Comparison of ENCODE assay signal across 11 cellular contexts in the genomic region with DNA sequence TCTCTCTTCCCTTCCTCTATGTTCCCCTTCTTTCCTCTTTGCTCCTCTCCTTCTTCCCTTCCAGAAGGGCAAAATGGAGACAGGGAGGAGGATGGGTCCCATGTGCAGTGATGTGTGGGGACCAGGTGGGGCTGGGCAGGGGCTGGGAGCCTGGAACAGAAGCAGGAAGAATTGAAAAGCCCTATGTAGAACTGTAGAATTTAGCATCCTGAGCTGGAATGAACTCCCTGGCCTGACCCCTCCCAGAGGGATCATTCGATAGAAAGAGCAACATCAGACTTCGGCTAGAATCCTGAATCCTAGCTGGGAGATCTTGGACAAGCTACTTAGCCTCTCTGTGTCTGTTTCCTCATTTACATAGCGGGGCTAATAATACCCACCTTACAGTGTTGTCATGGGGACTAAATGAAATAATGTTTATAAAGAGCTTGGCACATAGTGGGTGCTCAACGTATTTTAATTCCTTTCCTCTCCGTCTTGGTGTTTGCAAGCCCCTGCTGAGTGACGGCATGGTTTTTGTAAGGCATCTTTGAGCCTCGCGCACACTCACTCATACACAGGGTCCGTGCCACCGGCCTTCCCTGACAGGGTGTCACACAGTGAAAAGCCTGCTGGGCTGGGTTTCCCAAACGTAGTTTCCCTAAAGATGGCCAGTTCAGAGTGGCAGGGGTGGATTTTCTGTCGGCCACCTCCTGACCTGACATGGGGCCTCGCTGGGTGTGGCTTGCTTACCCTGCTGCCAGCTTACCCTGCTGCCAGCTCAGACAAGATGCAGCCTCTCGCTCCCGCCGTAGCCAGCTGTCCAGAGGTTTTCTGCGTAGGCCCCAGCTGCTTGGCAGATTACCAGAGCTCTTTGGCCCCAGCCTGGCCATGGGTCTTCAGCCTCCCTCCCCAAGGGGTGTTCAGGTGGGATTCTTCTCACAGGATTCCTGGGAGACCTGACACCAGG. TPM values are rescaled to one million over a fixed set of nuclear protein-coding genes. Genes with fewer than 3 reads are reported as not detected.
A peak's percentile ranks its signal among the peaks of the same experiment; 100 is the strongest.
DNase-seq lines count a peak whose midpoint lies in the region; ATAC-seq and TF ChIP-seq lines count a peak whose summit lies in the region.
"Had no signal": no experiment of that assay in that cellular context is flagged by ENCODE, and none has a peak within 500 bp of the region (broad histone marks: within the 10 kb centered on the region; RNA-seq: fewer than 3 reads in every experiment).

No MANE protein-coding gene starts in this region.

- H3K9me2 ChIP-seq in SK-N-SH: no peaks in the 10 kb centered on the region

- 0 out of 2 replicates have a peak overlapping the region, but pooled peaks have one; percentile 37 for H3K4me2 ChIP-seq in SK-N-SH

- H3K27me3 ChIP-seq in SK-N-SH (ENCODE audit: insufficient read depth): no peaks in the 10 kb centered on the region
- H3K27me3 ChIP-seq in uterus: no peaks in the 10 kb centered on the region
- H3K27me3 ChIP-seq in breast epithelium: peaks cover 5 to 26% of the 10 kb centered on the region in 2 donors
- H3K27me3 ChIP-seq in prostate gland (replicated peaks; ENCODE audit: insufficient read depth): no peaks in the 10 kb centered on the region

- POLR2A ChIA-PET in SK-N-SH (lab: Yijun Ruan, JAX): no interaction called here

- H3K79me2 ChIP-seq in SK-N-SH (ENCODE audit: insufficient read depth): peaks cover 12% of the 10 kb centered on the region

- 87% methylated on average over 11 of the region's 17 CpGs for WGBS in SK-N-SH (ENCODE audit: low lambda C conversion rate)
- 63% methylated on average over 17 of the region's 17 CpGs for WGBS in prostate gland

- H3K9me3 Mint-ChIP-seq in brain (no peaks in the 10 kb centered on the region), mesothelial cell of epicardium (no peaks in the 10 kb centered on the region)

- H3K4me3 ChIP-seq in SK-N-SH (ENCODE audit: low read depth in 2 of 2, low read length in 1 of 2) (no peak overlapping the region), uterus (no peak overlapping the region), breast epithelium (no peak overlapping the region), prostate gland (no peak overlapping the region)

- H3K27ac Mint-ChIP-seq in brain (peak overlapping the region; percentile 84 to 93 (median 89)), mesothelial cell of epicardium (peak overlapping the region; percentile 85)

- H3K9me3 ChIP-seq in SK-N-SH: no peaks in the 10 kb centered on the region
- no peaks in the 10 kb centered on the region for H3K9me3 ChIP-seq in uterus
- no peaks in the 10 kb centered on the region for H3K9me3 ChIP-seq in breast epithelium
- H3K9me3 ChIP-seq in prostate gland: no peaks in the 10 kb centered on the region

- H2AFZ ChIP-seq in SK-N-SH (ENCODE audit: low read depth): no peak overlapping the region
- H2AFZ ChIP-seq: parathyroid adenoma had no signal

- intact Hi-C loops in uterus (cut with DNase I; ENCODE audit: low total_unique reads) (no loop called here), breast epithelium (cut with DNase I; ENCODE audit: low total_unique reads) (loop anchor here (10.0 kb wide), 1 partner anchor 63 kb away; no protein-coding TSS in a partner anchor), prostate gland (cut with DNase I) (loop anchor here (5.0 kb wide), 1 partner anchor 60 kb away; no protein-coding TSS in a partner anchor)

- H3K9ac ChIP-seq in SK-N-SH: no peak overlapping the region
- H3K9ac ChIP-seq: parathyroid adenoma had no signal

- H3K36me3 Mint-ChIP-seq in brain: no peaks in the 10 kb centered on the region
- no peaks in the 10 kb centered on the region for H3K36me3 Mint-ChIP-seq in mesothelial cell of epicardium

- peaks cover 4% of the 10 kb centered on the region for H3F3A ChIP-seq in SK-N-SH (replicated peaks; ENCODE audit: insufficient read depth)

- TF ChIP-seq POLR2A in uterus (IDR thresholded peaks at IDR 0.05) (no peak), breast epithelium (IDR thresholded peaks at IDR 0.05) (no peak), prostate gland (IDR thresholded peaks at IDR 0.05) (no peak)

- H3K4me1 ChIP-seq in SK-N-SH (ENCODE audit: control insufficient read depth in 1 of 2, insufficient read depth in 2 of 2, low read depth in 1 of 2, low read length in 1 of 2) (peaks cover 22 to 51% of the 10 kb centered on the region in 2 experiments; a peak in 2 of 4 replicates), uterus (peaks cover under 1 to 26% of the 10 kb centered on the region in 2 donors), breast epithelium (no peaks in the 10 kb centered on the region), prostate gland (replicated peaks) (no peaks in the 10 kb centered on the region)

- TF ChIP-seq CTCF in SK-N-SH (IDR thresholded peaks at IDR 0.05): no peak
- TF ChIP-seq CTCF in brain (conservative IDR thresholded peaks at IDR 0.05): no peak
- TF ChIP-seq CTCF in mesothelial cell of epicardium (IDR thresholded peaks at IDR 0.05; ENCODE audit: unreplicated experiment): no peak
- no peak for TF ChIP-seq CTCF in uterus (IDR thresholded peaks at IDR 0.05)
- TF ChIP-seq CTCF in breast epithelium (IDR thresholded peaks at IDR 0.05): no peak
- no peak for TF ChIP-seq CTCF in prostate gland (IDR thresholded peaks at IDR 0.05)

- no peak for TF ChIP-seq EP300 in SK-N-SH (IDR thresholded peaks at IDR 0.05; ENCODE audit: borderline replicate concordance in 1 of 2, low read depth in 1 of 2, low read length in 1 of 2)

- H3K4me3 Mint-ChIP-seq in brain (peak overlapping the region; percentile 69 to 91 (median 90)), mesothelial cell of epicardium (peak overlapping the region; percentile 37)

- H3K27ac ChIP-seq in SK-N-SH (ENCODE audit: low read depth in 2 of 2, low read length in 1 of 2) (no peak overlapping the region), uterus (peak overlapping the region; percentile 55 to 75), breast epithelium (no peak overlapping the region), prostate gland (peak overlapping the region in 1 of 2 donors; percentile 22)
- H3K27ac ChIP-seq: parathyroid adenoma had no signal

- TF ChIP-seq RAD21 in SK-N-SH (IDR thresholded peaks at IDR 0.05; ENCODE audit: low read length): no peak

- peaks cover 96% of the 10 kb centered on the region for H3K4me1 Mint-ChIP-seq in brain
- peaks cover 52% of the 10 kb centered on the region for H3K4me1 Mint-ChIP-seq in mesothelial cell of epicardium

- no peak for DNase-seq in SK-N-SH
- DNase-seq in mesothelial cell of epicardium (ENCODE audit: low spot score in 2 of 2, unreplicated experiment in 2 of 2): no peak
- no peak for DNase-seq in uterus
- no peak for DNase-seq in breast epithelium (ENCODE audit: low spot score in 2 of 2)
- DNase-seq in prostate gland (ENCODE audit: low spot score): no peak
- DNase-seq in iPS-NIHi7 (ENCODE audit: extremely low spot score): no peak
- DNase-seq: hippocampal formation, NCI-H446 had no signal

- CTCF ChIA-PET in SK-N-SH (lab: Yijun Ruan, JAX): interaction anchor here (0.7 to 16.7 kb wide), 14 partner anchors 9 to 267 kb away, joined by 3 to 423 read pairs (median 4); partner anchors contain the start of genes GPR179 and SOCS7

- no peaks in the 10 kb centered on the region for H4K20me1 ChIP-seq in SK-N-SH (ENCODE audit: insufficient read depth)

- H3K36me3 ChIP-seq in SK-N-SH (replicated peaks in 1 of 2; ENCODE audit: control insufficient read depth in 1 of 2, insufficient read depth in 2 of 2, low read length in 1 of 2) (no peaks in the 10 kb centered on the region), uterus (no peaks in the 10 kb centered on the region), breast epithelium (no peaks in the 10 kb centered on the region), prostate gland (no peaks in the 10 kb centered on the region)

- no peak for ATAC-seq in SK-N-SH treated with all-trans-retinoic acid at 6 μM for 48 hours

- H3K27me3 Mint-ChIP-seq in brain (peaks cover 18% of the 10 kb centered on the region), mesothelial cell of epicardium (ENCODE audit: low read depth) (peaks cover 31% of the 10 kb centered on the region)

TF ChIP-seq in SK-N-SH, 30 proteins besides CTCF, POLR2A, EP300 and RAD21 (continues in another document):
- TF ChIP-seq, protein P1, sequence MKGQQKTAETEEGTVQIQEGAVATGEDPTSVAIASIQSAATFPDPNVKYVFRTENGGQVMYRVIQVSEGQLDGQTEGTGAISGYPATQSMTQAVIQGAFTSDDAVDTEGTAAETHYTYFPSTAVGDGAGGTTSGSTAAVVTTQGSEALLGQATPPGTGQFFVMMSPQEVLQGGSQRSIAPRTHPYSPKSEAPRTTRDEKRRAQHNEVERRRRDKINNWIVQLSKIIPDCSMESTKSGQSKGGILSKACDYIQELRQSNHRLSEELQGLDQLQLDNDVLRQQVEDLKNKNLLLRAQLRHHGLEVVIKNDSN (IDR thresholded peaks at IDR 0.05; ENCODE audit: borderline replicate concordance, low read depth): no peak
- TF ChIP-seq FOXM1 (IDR thresholded peaks at IDR 0.05; ENCODE audit: low read depth) (no peak), RCOR1 (IDR thresholded peaks at IDR 0.05; ENCODE audit: low read length) (no peak), SMC3 (IDR thresholded peaks at IDR 0.05; ENCODE audit: low read depth, low read length) (no peak), YY1 (IDR thresholded peaks at IDR 0.05; ENCODE audit: low read depth) (no peak), RFX5 (IDR thresholded peaks at IDR 0.05; ENCODE audit: low read length) (no peak)

TF ChIP-seq in SK-N-SH treated with all-trans-retinoic acid at 6 μM for 48 hours, 23 proteins besides CTCF, POLR2A, EP300 and RAD21 (continues in another document):
- TF ChIP-seq ARNTL (CRISPR knock-in tag; IDR thresholded peaks at IDR 0.05; ENCODE audit: borderline replicate concordance, low read depth) (no peak), PPARA (CRISPR knock-in tag; IDR thresholded peaks at IDR 0.05; ENCODE audit: borderline replicate concordance) (no peak), ZC3H10 (CRISPR knock-in tag; IDR thresholded peaks at IDR 0.05) (no peak), SNAI2 (CRISPR knock-in tag; IDR thresholded peaks at IDR 0.05) (no peak)

RNA-seq across cellular contexts. Expression of gene ARHGAP23, which starts 6.1 kb away (rescaled TPM):
- polyA plus RNA-seq in SK-N-SH (2012; rRNA removed) (10.6 and 19.2 TPM in 2 replicates), brain (ENCODE audit: insufficient read depth, low read depth, low replicate concordance) (59.0 TPM)
- 14.2 and 19.1 TPM in 2 replicates for polyA plus RNA-seq in SK-N-SH (2012; cell fraction: cytosol; rRNA removed)
- 31.5 and 36.7 TPM in 2 replicates for polyA plus RNA-seq in SK-N-SH (2012; cell fraction: nucleus; rRNA removed)
- total RNA-seq in mesothelial cell of epicardium (86.7 to 89.1 TPM (median 87.2 TPM) in 3 replicates), uterus (100 to 1,000 TPM in 1 of 4 donors, 10 to 100 TPM in 1, 1 to 10 TPM in 2; 2.6 to 119 (median 15.2) TPM), breast epithelium (10 to 100 TPM; 13.8 to 25.2 (median 21.1) TPM), prostate gland (100 to 1,000 TPM in 1 of 2 donors, 10 to 100 TPM in 1; 27.3 to 204 TPM)

Comparison
In these comparisons a context has a peak if more than half of its experiments do, and no peak if none do; other contexts are left out.
1. H3K27ac ChIP-seq: peak in uterus (2 of 2); none in SK-N-SH (0 of 2) and breast epithelium (0 of 2).